Comparison of ENCODE assay signal across 33 cellular contexts in the genomic region with DNA sequence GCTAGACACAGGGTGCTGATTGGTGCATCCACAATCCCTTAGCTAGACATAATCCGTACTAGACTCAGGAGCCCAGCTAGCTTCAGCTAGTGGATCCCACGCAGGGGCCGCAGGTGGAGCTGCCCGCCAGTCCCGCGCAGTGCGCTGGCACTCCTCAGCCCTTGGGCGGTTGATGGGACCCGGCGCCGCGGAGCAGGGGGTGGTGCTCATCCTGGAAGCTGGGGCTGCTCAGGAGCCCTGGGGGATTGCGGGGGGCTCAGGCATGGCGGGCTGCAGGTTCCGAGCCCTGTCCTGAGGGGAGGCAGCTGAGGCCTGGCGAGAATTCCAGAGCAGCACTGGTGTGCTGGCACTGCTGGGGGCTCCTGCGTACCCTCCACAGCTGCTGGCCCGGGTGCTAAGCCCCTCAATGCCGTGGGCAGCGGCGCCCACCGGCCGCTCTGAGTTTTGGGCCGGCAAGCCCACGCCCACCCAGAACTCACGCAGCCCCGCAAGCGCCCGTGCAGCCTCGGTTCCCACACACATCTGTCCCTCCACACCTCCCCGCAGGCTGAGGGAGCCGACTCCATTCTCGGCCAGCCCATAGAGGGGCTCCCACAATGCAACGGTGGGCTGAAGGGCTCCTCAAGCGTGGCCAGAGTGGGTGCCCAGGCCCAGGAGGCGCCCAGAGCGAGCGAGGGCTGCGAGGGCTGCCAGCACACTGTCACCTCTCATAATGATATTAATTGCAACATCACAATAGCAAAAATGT.
"Had no signal": no experiment of that assay in that cellular context is flagged by ENCODE, and none has a peak within 500 bp of the region (broad histone marks: within the 10 kb centered on the region; RNA-seq: fewer than 3 reads in every experiment).

No MANE protein-coding gene starts in this region.

- H2AFZ ChIP-seq: PC-9 had no signal

- H3K27me3 Mint-ChIP-seq: activated CD4-positive, alpha-beta memory T cell treated with anti-CD3 and anti-CD28 coated beads, Interleukin-2, amount 10 ng/mL, durations not matched to agents 7 days and 5 days; activated CD8-positive, alpha-beta memory T cell treated with anti-CD3 and anti-CD28 coated beads, Interleukin-2, amount 10 ng/mL, durations not matched to agents 7 days and 5 days; activated naive CD4-positive, alpha-beta T cell treated with anti-CD3 and anti-CD28 coated beads, Interleukin-2, amount 10 ng/mL, durations not matched to agents 7 days and 5 days; activated naive CD8-positive, alpha-beta T cell had no signal

- H3K27ac ChIP-seq: body of pancreas, breast epithelium, PC-9, RWPE1 had no signal

- H3K4me3 ChIP-seq: body of pancreas, breast epithelium, PC-9 had no signal

- H3K4me3 Mint-ChIP-seq: activated CD4-positive, alpha-beta memory T cell treated with anti-CD3 and anti-CD28 coated beads, Interleukin-2, amount 10 ng/mL, durations not matched to agents 7 days and 5 days; activated CD8-positive, alpha-beta memory T cell treated with anti-CD3 and anti-CD28 coated beads, Interleukin-2, amount 10 ng/mL, durations not matched to agents 7 days and 5 days; activated naive CD4-positive, alpha-beta T cell treated with anti-CD3 and anti-CD28 coated beads, Interleukin-2, amount 10 ng/mL, durations not matched to agents 7 days and 5 days; activated naive CD8-positive, alpha-beta T cell had no signal

- H3K27ac Mint-ChIP-seq: activated CD4-positive, alpha-beta memory T cell treated with anti-CD3 and anti-CD28 coated beads, Interleukin-2, amount 10 ng/mL, durations not matched to agents 7 days and 5 days; activated CD8-positive, alpha-beta memory T cell treated with anti-CD3 and anti-CD28 coated beads, Interleukin-2, amount 10 ng/mL, durations not matched to agents 7 days and 5 days; activated naive CD4-positive, alpha-beta T cell treated with anti-CD3 and anti-CD28 coated beads, Interleukin-2, amount 10 ng/mL, durations not matched to agents 7 days and 5 days; activated naive CD8-positive, alpha-beta T cell had no signal

- ATAC-seq: activated CD8-positive, alpha-beta memory T cell treated with anti-CD3 and anti-CD28 coated beads, Interleukin-2, amount 10 ng/mL, durations not matched to agents 7 days and 5 days; body of pancreas; Right ventricle myocardium inferior had no signal

- DNase-seq: activated CD4-positive, alpha-beta memory T cell treated with anti-CD3 and anti-CD28 coated beads, Interleukin-2, amount 10 ng/mL, durations not matched to agents 7 days and 5 days; activated CD4-positive, alpha-beta T cell treated with anti-CD3 and anti-CD28 coated beads, Interleukin-2, amount 50 U/mL, for 1 hour; activated CD8-positive, alpha-beta memory T cell treated with anti-CD3 and anti-CD28 coated beads for 24 hours; activated CD8-positive, alpha-beta memory T cell treated with anti-CD3 and anti-CD28 coated beads, Interleukin-2, amount 10 ng/mL, durations not matched to agents 7 days and 5 days; activated CD8-positive, alpha-beta memory T cell treated with anti-CD3 and anti-CD28 coated beads, Interleukin-2, amount 50 U/mL, for 48 hours; activated effector memory CD4-positive, alpha-beta T cell treated with Interleukin-2 at 50 U/mL for 16 hours; activated naive CD4-positive, alpha-beta T cell treated with anti-CD3 and anti-CD28 coated beads, Interleukin-2, amount 10 ng/mL, durations not matched to agents 7 days and 5 days; activated T-cell treated with anti-CD3 and anti-CD28 coated beads, Interleukin-2, amount 50 U/mL, for 48 hours; amygdala; body of pancreas; NCI-H1092 treated with DMSO at 0.1 percent for 48 hours; NCI-H1417; NCI-H146; NCI-H187; NCI-H2029 treated with DMSO at 0.1 percent for 48 hours; NCI-H2107; NCI-H2171; NCI-H510A; NCI-H526; NCI-H748 treated with DMSO at 0.1 percent for 48 hours; NK-92 treated with Interleukin-12 subunit alpha and Interleukin-12 subunit beta, amount 100 ng/mL, for 24 hours; PC-9; SIG-M5; SW 1271; T-helper 1 cell; T-helper 2 cell; T-helper 9 cell had no signal

- FAIRE-seq: astrocyte, RCC 7860 had no signal

- H3K36me3 ChIP-seq: breast epithelium had no signal

- H3K4me1 ChIP-seq: breast epithelium had no signal

- H3K9me3 Mint-ChIP-seq: activated CD4-positive, alpha-beta memory T cell treated with anti-CD3 and anti-CD28 coated beads, Interleukin-2, amount 10 ng/mL, durations not matched to agents 7 days and 5 days; activated naive CD4-positive, alpha-beta T cell treated with anti-CD3 and anti-CD28 coated beads, Interleukin-2, amount 10 ng/mL, durations not matched to agents 7 days and 5 days had no signal

- H3K4me1 Mint-ChIP-seq: activated CD4-positive, alpha-beta memory T cell treated with anti-CD3 and anti-CD28 coated beads, Interleukin-2, amount 10 ng/mL, durations not matched to agents 7 days and 5 days; activated naive CD4-positive, alpha-beta T cell treated with anti-CD3 and anti-CD28 coated beads, Interleukin-2, amount 10 ng/mL, durations not matched to agents 7 days and 5 days had no signal

- H3K36me3 Mint-ChIP-seq: activated CD8-positive, alpha-beta memory T cell treated with anti-CD3 and anti-CD28 coated beads, Interleukin-2, amount 10 ng/mL, durations not matched to agents 7 days and 5 days; activated naive CD4-positive, alpha-beta T cell treated with anti-CD3 and anti-CD28 coated beads, Interleukin-2, amount 10 ng/mL, durations not matched to agents 7 days and 5 days; activated naive CD8-positive, alpha-beta T cell had no signal

- H3K27me3 ChIP-seq: body of pancreas, breast epithelium had no signal

- H3K4me2 ChIP-seq: PC-9 had no signal

- H3K9me3 ChIP-seq: body of pancreas, breast epithelium had no signal
